In the genomic region with DNA sequence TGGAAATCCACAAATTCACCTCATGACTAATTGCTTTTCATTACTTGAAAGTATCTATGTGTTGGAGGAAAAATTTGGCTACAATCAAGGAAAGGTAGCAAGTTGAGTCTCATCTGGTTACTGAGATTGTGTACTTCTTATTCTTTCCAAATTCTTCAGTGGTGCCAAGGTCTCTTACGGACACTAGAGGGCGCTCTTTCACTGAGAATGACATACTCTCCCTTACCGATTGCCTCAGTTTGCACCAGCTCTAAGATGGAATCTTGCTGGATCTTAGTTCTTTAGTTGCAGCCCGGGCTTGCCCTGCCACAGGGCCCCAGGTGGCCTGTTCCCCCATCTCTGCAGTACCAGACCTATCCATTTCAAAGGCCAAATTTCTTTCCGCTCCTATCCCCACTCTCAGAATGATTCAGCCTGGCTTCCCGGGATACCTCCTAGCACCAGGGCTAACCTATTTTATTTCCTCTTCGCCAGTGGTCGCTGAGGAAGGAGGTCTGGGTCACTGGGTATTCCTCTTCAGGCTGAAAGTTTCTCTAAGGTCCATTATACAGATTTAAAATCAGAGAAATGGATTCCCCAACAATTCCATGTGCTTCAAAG, we compare ENCODE assay signal across 9 cellular contexts. TPM values are rescaled to one million over a fixed set of nuclear protein-coding genes. Genes with fewer than 3 reads are reported as not detected.
DNase-seq lines count a peak whose midpoint lies in the region; ATAC-seq and TF ChIP-seq lines count a peak whose summit lies in the region.
"Had no signal": no experiment of that assay in that cellular context is flagged by ENCODE, and none has a peak within 500 bp of the region (broad histone marks: within the 10 kb centered on the region; RNA-seq: fewer than 3 reads in every experiment).

No MANE protein-coding gene starts in this region.

- DNase-seq in DMS53 treated with DMSO at 0.1 percent for 48 hours (lab: John Stamatoyannopoulos, UW; ENCODE audit: unreplicated experiment) (peak; percentile 51), SHP77 treated with DMSO at 0.1 percent for 48 hours (lab: John Stamatoyannopoulos, UW) (peak; percentile 0), transverse colon (peak; percentile 13), 8988T (no peak)
- DNase-seq in central memory CD4-positive, alpha-beta T cell = peak; percentile 26

- H3K4me3 ChIP-seq in liver (ENCODE audit: low read depth in 1 of 3, low read length in 3 of 3) (no peak overlapping the region), transverse colon (no peak overlapping the region)

- TF ChIP-seq CTCF in LNCAP (IDR thresholded peaks at IDR 0.05) (peak; percentile 63), liver (IDR thresholded peaks at IDR 0.05; ENCODE audit: low read depth, low read length, missing input control) (peak; percentile 72), transverse colon (IDR thresholded peaks at IDR 0.05) (peak; percentile 49 to 72 (median 61))

- peak; percentile 84 to 92 for TF ChIP-seq RAD21 in liver (IDR thresholded peaks at IDR 0.05)

- H3K27me3 ChIP-seq in liver (ENCODE audit: control insufficient read depth in 4 of 4, insufficient read depth in 4 of 4, low read length in 3 of 4) = peaks cover 0 to 5% (median 0%) of the 10 kb centered on the region in 4 donors
- H3K27me3 ChIP-seq in transverse colon = no peaks in the 10 kb centered on the region

- H3K36me3 ChIP-seq in liver (ENCODE audit: control insufficient read depth in 4 of 4, insufficient read depth in 3 of 4, low read depth in 1 of 4, low read length in 3 of 4) (no peaks in the 10 kb centered on the region), transverse colon (no peaks in the 10 kb centered on the region)

- TF ChIP-seq EP300 in transverse colon (IDR thresholded peaks at IDR 0.05; ENCODE audit: low read depth) = no peak

- WGBS in liver = 28% methylated on average over 8 of the region's 8 CpGs
- WGBS in transverse colon (ENCODE audit: low coverage in 1 of 2), 2 donors = 34 to 100% methylated on average over 1 to 8 of the region's 8 CpGs

- H3K9ac ChIP-seq in liver (ENCODE audit: low read depth in 1 of 2, low read length in 2 of 2) = no peak overlapping the region

- H3K9me3 ChIP-seq in liver (ENCODE audit: control insufficient read depth in 4 of 4, low read length in 3 of 4) (no peaks in the 10 kb centered on the region), transverse colon (no peaks in the 10 kb centered on the region)

- H3K4me1 ChIP-seq in liver (ENCODE audit: control insufficient read depth in 4 of 4, insufficient read depth in 4 of 4, low read length in 3 of 4) = no peaks in the 10 kb centered on the region
- H3K4me1 ChIP-seq in transverse colon = no peaks in the 10 kb centered on the region

- ATAC-seq in GM19351 (IDR thresholded peaks at IDR 0.05; ENCODE audit: unreplicated experiment) = peak; percentile 91

- intact Hi-C loops in transverse colon (cut with DNase I; ENCODE audit: low total_unique reads) = loop anchor here (5.0 kb wide), 1 partner anchor 531 kb away; no protein-coding TSS in a partner anchor

- TF ChIP-seq POLR2A in transverse colon (IDR thresholded peaks at IDR 0.05) = no peak

- in situ Hi-C loops in transverse colon (cut with MboI; ENCODE audit: low pct_ligation_motif_present in 1 of 4, low pct_unique_long_range_greater_than_20kb in 1 of 4, low sequenced_read_pairs in 3 of 4) = loop anchor here (5.0 to 25.0 kb wide), 3 partner anchors 523 to 536 kb away; a partner anchor contains a TSS

- H3K27ac ChIP-seq in liver (ENCODE audit: low read depth in 1 of 2, low read length in 2 of 2) (no peak overlapping the region), transverse colon (no peak overlapping the region)

TF ChIP-seq in liver, 16 proteins besides CTCF, POLR2A, EP300 and RAD21:
- TF ChIP-seq, protein P1, sequence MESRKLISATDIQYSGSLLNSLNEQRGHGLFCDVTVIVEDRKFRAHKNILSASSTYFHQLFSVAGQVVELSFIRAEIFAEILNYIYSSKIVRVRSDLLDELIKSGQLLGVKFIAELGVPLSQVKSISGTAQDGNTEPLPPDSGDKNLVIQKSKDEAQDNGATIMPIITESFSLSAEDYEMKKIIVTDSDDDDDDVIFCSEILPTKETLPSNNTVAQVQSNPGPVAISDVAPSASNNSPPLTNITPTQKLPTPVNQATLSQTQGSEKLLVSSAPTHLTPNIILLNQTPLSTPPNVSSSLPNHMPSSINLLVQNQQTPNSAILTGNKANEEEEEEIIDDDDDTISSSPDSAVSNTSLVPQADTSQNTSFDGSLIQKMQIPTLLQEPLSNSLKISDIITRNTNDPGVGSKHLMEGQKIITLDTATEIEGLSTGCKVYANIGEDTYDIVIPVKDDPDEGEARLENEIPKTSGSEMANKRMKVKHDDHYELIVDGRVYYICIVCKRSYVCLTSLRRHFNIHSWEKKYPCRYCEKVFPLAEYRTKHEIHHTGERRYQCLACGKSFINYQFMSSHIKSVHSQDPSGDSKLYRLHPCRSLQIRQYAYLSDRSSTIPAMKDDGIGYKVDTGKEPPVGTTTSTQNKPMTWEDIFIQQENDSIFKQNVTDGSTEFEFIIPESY (IDR thresholded peaks at IDR 0.05) = no peak
- TF ChIP-seq NR2F2 (IDR thresholded peaks at IDR 0.05) = no peak
- no peak for TF ChIP-seq YY1 (IDR thresholded peaks at IDR 0.05)
- TF ChIP-seq JUND (IDR thresholded peaks at IDR 0.05) = no peak
- no peak for TF ChIP-seq GABPA (IDR thresholded peaks at IDR 0.05 in 1 of 2, conservative IDR thresholded peaks at IDR 0.05 in 1 of 2)
- no peak for TF ChIP-seq FOXA2 (IDR thresholded peaks at IDR 0.05)
- TF ChIP-seq, protein P2, sequence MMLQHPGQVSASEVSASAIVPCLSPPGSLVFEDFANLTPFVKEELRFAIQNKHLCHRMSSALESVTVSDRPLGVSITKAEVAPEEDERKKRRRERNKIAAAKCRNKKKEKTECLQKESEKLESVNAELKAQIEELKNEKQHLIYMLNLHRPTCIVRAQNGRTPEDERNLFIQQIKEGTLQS (IDR thresholded peaks at IDR 0.05) = no peak
- no peak for TF ChIP-seq FOXA1 (IDR thresholded peaks at IDR 0.05)
- TF ChIP-seq, protein P3, sequence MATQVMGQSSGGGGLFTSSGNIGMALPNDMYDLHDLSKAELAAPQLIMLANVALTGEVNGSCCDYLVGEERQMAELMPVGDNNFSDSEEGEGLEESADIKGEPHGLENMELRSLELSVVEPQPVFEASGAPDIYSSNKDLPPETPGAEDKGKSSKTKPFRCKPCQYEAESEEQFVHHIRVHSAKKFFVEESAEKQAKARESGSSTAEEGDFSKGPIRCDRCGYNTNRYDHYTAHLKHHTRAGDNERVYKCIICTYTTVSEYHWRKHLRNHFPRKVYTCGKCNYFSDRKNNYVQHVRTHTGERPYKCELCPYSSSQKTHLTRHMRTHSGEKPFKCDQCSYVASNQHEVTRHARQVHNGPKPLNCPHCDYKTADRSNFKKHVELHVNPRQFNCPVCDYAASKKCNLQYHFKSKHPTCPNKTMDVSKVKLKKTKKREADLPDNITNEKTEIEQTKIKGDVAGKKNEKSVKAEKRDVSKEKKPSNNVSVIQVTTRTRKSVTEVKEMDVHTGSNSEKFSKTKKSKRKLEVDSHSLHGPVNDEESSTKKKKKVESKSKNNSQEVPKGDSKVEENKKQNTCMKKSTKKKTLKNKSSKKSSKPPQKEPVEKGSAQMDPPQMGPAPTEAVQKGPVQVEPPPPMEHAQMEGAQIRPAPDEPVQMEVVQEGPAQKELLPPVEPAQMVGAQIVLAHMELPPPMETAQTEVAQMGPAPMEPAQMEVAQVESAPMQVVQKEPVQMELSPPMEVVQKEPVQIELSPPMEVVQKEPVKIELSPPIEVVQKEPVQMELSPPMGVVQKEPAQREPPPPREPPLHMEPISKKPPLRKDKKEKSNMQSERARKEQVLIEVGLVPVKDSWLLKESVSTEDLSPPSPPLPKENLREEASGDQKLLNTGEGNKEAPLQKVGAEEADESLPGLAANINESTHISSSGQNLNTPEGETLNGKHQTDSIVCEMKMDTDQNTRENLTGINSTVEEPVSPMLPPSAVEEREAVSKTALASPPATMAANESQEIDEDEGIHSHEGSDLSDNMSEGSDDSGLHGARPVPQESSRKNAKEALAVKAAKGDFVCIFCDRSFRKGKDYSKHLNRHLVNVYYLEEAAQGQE (IDR thresholded peaks at IDR 0.05) = no peak
- no peak for TF ChIP-seq RXRA (IDR thresholded peaks at IDR 0.05)
- TF ChIP-seq HNF4G (IDR thresholded peaks at IDR 0.05) = no peak
- TF ChIP-seq EGR1 (IDR thresholded peaks at IDR 0.05; ENCODE audit: low read depth in 2 of 2) = no peak
- TF ChIP-seq, protein P4, sequence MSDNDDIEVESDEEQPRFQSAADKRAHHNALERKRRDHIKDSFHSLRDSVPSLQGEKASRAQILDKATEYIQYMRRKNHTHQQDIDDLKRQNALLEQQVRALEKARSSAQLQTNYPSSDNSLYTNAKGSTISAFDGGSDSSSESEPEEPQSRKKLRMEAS (IDR thresholded peaks at IDR 0.05) = no peak
- no peak for TF ChIP-seq SP1 (IDR thresholded peaks at IDR 0.05)
- TF ChIP-seq HNF4A (conservative IDR thresholded peaks at IDR 0.05) = no peak
- TF ChIP-seq TAF1 (conservative IDR thresholded peaks at IDR 0.05) = no peak

RNA-seq across cellular contexts. Expression of a gene that starts 24.6 kb away (rescaled TPM):
- total RNA-seq in liver (not detected), transverse colon (not detected)
- polyA plus RNA-seq in liver = not detected
- total RNA-seq: activated CD8-positive, alpha-beta memory T cell treated with anti-CD3 and anti-CD28 coated beads for 36 hours had no signal
